Comparison of ENCODE assay signal across 19 cellular contexts in genomic region chr7:132221356-132221755, GRCh38.
"Had no signal": no experiment of that assay in that cellular context is flagged by ENCODE, and none has a peak within 500 bp of the region (broad histone marks: within the 10 kb centered on the region; RNA-seq: fewer than 3 reads in every experiment).

No MANE protein-coding gene starts in this region.

- H3K27ac ChIP-seq: body of pancreas, dorsolateral prefrontal cortex, heart right ventricle, lower lobe of right lung, thyroid gland, VCaP had no signal

- H3K4me3 ChIP-seq: body of pancreas, dorsolateral prefrontal cortex, heart right ventricle, lower lobe of right lung, thyroid gland had no signal

- DNase-seq: activated CD4-positive, alpha-beta memory T cell treated with anti-CD3 and anti-CD28 coated beads, Interleukin-2, amount 10 ng/mL, durations not matched to agents 7 days and 5 days; activated CD4-positive, alpha-beta T cell treated with anti-CD3 and anti-CD28 coated beads, Interleukin-2, amount 10 ng/mL, durations not matched to agents 24 days and 14 days; activated gamma-delta T cell; anterior cingulate cortex; body of pancreas; central memory CD4-positive, alpha-beta T cell; dorsolateral prefrontal cortex; effector memory CD8-positive, alpha-beta T cell; heart right ventricle; islet precursor cell; lower lobe of right lung; natural killer cell; retina; stimulated activated CD4-positive, alpha-beta T cell treated with anti-CD3 and anti-CD28 coated beads, Interleukin-4, amount 100 ng/mL, for 4 hours; stimulated activated naive CD8-positive, alpha-beta T cell treated with anti-CD3 and anti-CD28 coated beads, Interleukin-15, Interleukin-2, amounts not matched to agents 100 U/mL and 50 U/mL, for 24 hours; T-cell; thyroid gland had no signal

- ATAC-seq: activated CD4-positive, CD25-positive, alpha-beta regulatory T cell treated with anti-CD3 and anti-CD28 coated beads, Interleukin-2, amount 50 U/mL, for 24 hours; body of pancreas; effector memory CD8-positive, alpha-beta T cell; heart right ventricle; lower lobe of right lung; natural killer cell; stimulated activated naive CD8-positive, alpha-beta T cell treated with anti-CD3 and anti-CD28 coated beads, Interleukin-15, Interleukin-2, amounts not matched to agents 100 U/mL and 50 U/mL, for 24 hours; T-cell had no signal

- H3K36me3 ChIP-seq: lower lobe of right lung, thyroid gland had no signal

- H3K27me3 ChIP-seq: body of pancreas, dorsolateral prefrontal cortex, heart right ventricle, thyroid gland had no signal

- H3K9me3 ChIP-seq: body of pancreas, heart right ventricle, lower lobe of right lung, thyroid gland had no signal

- H3K4me1 ChIP-seq: body of pancreas, lower lobe of right lung, thyroid gland had no signal
